19 cellular contexts compared by ENCODE assay signal in the genomic region with DNA sequence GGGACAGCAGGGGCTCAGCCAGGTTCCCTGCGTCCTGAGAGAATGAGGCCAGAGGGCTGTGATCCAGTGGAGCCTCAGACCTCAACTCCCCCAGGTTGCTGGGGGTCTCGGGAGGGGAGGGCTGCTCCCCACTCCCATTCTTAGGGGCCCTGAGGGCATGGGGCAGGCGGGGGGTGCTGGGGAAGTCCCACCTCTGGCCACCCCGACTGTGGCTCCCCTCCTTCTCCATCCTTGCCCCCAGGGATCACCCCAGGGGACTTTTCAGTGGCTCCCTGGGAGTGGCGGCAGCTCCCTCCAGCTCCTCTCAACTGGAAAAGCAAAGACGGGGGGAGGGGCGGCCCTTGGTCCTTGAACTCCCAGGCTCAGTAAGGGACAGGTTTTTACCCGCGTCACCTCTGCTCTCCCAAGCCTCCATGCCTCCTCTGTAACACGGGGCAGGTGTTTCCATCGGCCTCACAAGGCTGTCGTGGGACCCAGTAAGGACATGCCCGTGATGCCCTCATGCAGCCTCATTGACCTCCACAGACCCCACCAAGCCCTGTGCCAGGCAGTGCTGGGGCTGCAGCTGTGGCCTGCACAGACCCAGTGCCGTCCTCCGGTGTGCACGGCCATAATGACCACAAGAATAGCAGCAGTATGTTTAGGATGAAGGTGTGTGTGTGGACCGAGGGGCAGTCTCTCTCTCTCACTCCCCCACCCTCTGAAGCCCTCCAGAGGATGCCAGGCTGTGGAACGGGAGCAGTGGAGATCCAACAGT. TPM values are rescaled to one million over a fixed set of nuclear protein-coding genes. Genes with fewer than 3 reads are reported as not detected.
DNase-seq lines count a peak whose midpoint lies in the region; ATAC-seq, FAIRE-seq and TF ChIP-seq lines count a peak whose summit lies in the region.
"Had no signal": no experiment of that assay in that cellular context is flagged by ENCODE, and none has a peak within 500 bp of the region (broad histone marks: within the 10 kb centered on the region; RNA-seq: fewer than 3 reads in every experiment).

No MANE protein-coding gene starts in this region.

- WGBS in HepG2 (ENCODE audit: low lambda C conversion rate), result 83% methylated on average over 8 of the region's 18 CpGs
- WGBS in thyroid gland, 2 donors, result 46 to 63% methylated on average over 4 to 15 of the region's 18 CpGs

- no peaks in the 10 kb centered on the region for H3K27me3 ChIP-seq in HepG2 (ENCODE audit: control insufficient read depth in 1 of 2, insufficient read depth in 2 of 2, low read length in 2 of 2)
- H3K27me3 ChIP-seq in thyroid gland, result no peaks in the 10 kb centered on the region
- H3K27me3 ChIP-seq in foreskin keratinocyte, result no peaks in the 10 kb centered on the region

- H3K27ac ChIP-seq in VCaP (peak overlapping the region; percentile 68; the same call in 1 of the 2 replicates), HepG2 (ENCODE audit: extremely low read length, insufficient read depth, low read length) (peak overlapping the region; percentile 35), thyroid gland (no peak overlapping the region), foreskin keratinocyte (no peak overlapping the region)
- H3K27ac ChIP-seq: thoracic aorta had no signal

- in situ Hi-C loops in HepG2 (cut with HindIII; ENCODE audit: extremely low pct_ligation_motif_present, low pct_unique_long_range_greater_than_20kb), result no loop called here

- H3K79me2 ChIP-seq in HepG2 (ENCODE audit: insufficient read depth, low read length), result no peaks in the 10 kb centered on the region

- no peaks in the 10 kb centered on the region for H3K9me3 ChIP-seq in HepG2 (ENCODE audit: low read length)
- H3K9me3 ChIP-seq in thyroid gland, result no peaks in the 10 kb centered on the region
- H3K9me3 ChIP-seq: thoracic aorta had no signal

- no TSS peak for BruUV-seq in HepG2 (replicated peaks; lab: Mats Ljungman, UMichigan)

- H3K4me2 ChIP-seq in HepG2 (ENCODE audit: low read depth, low read length), result no peak overlapping the region

- no peaks in the 10 kb centered on the region for H4K20me1 ChIP-seq in HepG2 (ENCODE audit: insufficient read depth, low read length)

- POLR2A ChIA-PET in HepG2 (lab: Yijun Ruan, JAX), result interaction anchor here (1.3 kb wide), 1 partner anchor 11 kb away, joined by 6 read pairs; the partner anchor contains the start of gene TOMM40

- peak; percentile 34 for DNase-seq in ELF-1 (ENCODE audit: low read depth, low spot score)
- DNase-seq in HepG2 (ENCODE audit: low spot score), result no peak
- peak; percentile 78 for DNase-seq in thyroid gland
- DNase-seq in NCI-H2107 (lab: John Stamatoyannopoulos, UW), result no peak
- DNase-seq in SHP77 (lab: John Stamatoyannopoulos, UW), result no peak
- DNase-seq in foreskin keratinocyte, result no peak
- DNase-seq: activated naive CD4-positive, alpha-beta T cell treated with anti-CD3 and anti-CD28 coated beads, Interleukin-2, amount 50 U/mL, for 16 hours; CD4-positive, alpha-beta T cell; KG1; kidney glomerular epithelial cell; NCI-H1694; NCI-H69; stimulated activated CD4-positive, alpha-beta T cell treated with anti-CD3 and anti-CD28 coated beads, Interleukin-12 subunit alpha, Interleukin-12 subunit beta, amount 100 ng/mL, for 4 hours; stimulated activated CD4-positive, alpha-beta T cell treated with anti-CD3 and anti-CD28 coated beads, Interleukin-4, amount 100 ng/mL, for 4 hours; stimulated activated naive CD4-positive, alpha-beta T cell treated with Interleukin-2 at 50 U/mL for 16 hours had no signal

- ATAC-seq in HepG2 (peak; percentile 14; the same call in 2 of the 3 replicates), foreskin keratinocyte (no peak)

- CTCF ChIA-PET in HepG2 (lab: Yijun Ruan, JAX; ENCODE audit: low intra/inter-chr PET ratio, low total read pairs), result no interaction called here

- TF ChIP-seq POLR2A in HepG2 (IDR thresholded peaks at IDR 0.05; ENCODE audit: insufficient read depth in 1 of 2, low read depth in 2 of 2, low read length in 2 of 2) (no peak; a peak in 1 of 4 replicates), thyroid gland (IDR thresholded peaks at IDR 0.05) (no peak)

- TF ChIP-seq EP300 in HepG2 (IDR thresholded peaks at IDR 0.05; ENCODE audit: low read depth in 2 of 2, low read length in 2 of 2), result no peak
- TF ChIP-seq EP300 in HepG2 (CRISPR knock-in tag; IDR thresholded peaks at IDR 0.05; ENCODE audit: borderline replicate concordance), result no peak

- H3K36me3 ChIP-seq in HepG2 (replicated peaks in 1 of 2; ENCODE audit: control insufficient read depth in 1 of 2, insufficient read depth in 2 of 2, low read length in 2 of 2), result peaks cover 20 to 49% of the 10 kb centered on the region in 2 experiments
- peaks cover 28 to 35% of the 10 kb centered on the region in 2 donors for H3K36me3 ChIP-seq in thyroid gland

- H3K9ac ChIP-seq in HepG2 (ENCODE audit: insufficient read depth, low read depth, low read length), result 0 out of 2 replicates have a peak overlapping the region, but pooled peaks have one; percentile 15

- H3K4me1 ChIP-seq in HepG2 (ENCODE audit: insufficient read depth, low read length), result peaks cover 27% of the 10 kb centered on the region
- peaks cover 0 to 10% of the 10 kb centered on the region in 2 donors for H3K4me1 ChIP-seq in thyroid gland
- no peaks in the 10 kb centered on the region for H3K4me1 ChIP-seq in foreskin keratinocyte

- no peak for TF ChIP-seq CTCF in VCaP (conservative IDR thresholded peaks at IDR 0.05)
- no peak for TF ChIP-seq CTCF in HepG2 (CRISPR knock-in tag; IDR thresholded peaks at IDR 0.05)
- no peak for TF ChIP-seq CTCF in thyroid gland (IDR thresholded peaks at IDR 0.05)
- no peak for TF ChIP-seq CTCF in foreskin keratinocyte (conservative IDR thresholded peaks at IDR 0.05)

- H3K4me3 ChIP-seq in HepG2 (replicated peaks in 1 of 3; ENCODE audit: insufficient read depth in 1 of 3, low read depth in 2 of 3, low read length in 3 of 3) (no peak overlapping the region), thyroid gland (replicated peaks in 1 of 3) (no peak overlapping the region)
- H3K4me3 ChIP-seq: thoracic aorta had no signal

- no peak for FAIRE-seq in HepG2 (lab: Jason Lieb, UNC)
- FAIRE-seq: G401.6, GM19239 had no signal

- intact Hi-C loops in HepG2 (cut with micrococcal nuclease; ENCODE audit: unreplicated experiment), result no loop called here
- intact Hi-C loops in thyroid gland (cut with DNase I), result no loop called here

- no peak for TF ChIP-seq RAD21 in HepG2 (CRISPR knock-in tag; IDR thresholded peaks at IDR 0.05)

- H2AFZ ChIP-seq in HepG2 (ENCODE audit: low read length), result no peak overlapping the region

RNA-seq across cellular contexts. Expression of gene TOMM40, which starts 11.6 kb away (rescaled TPM):
- total RNA-seq in HepG2 (2016; rRNA removed; fragmentation: Illumina TruSeq; extraction: Trizol) (84.5 and 110 TPM in 2 replicates), thyroid gland (10 to 100 TPM; 40.2 to 82.8 (median 58.3) TPM), foreskin keratinocyte (108 and 136 TPM in 2 replicates)
- 53.8 and 61.2 TPM in 2 replicates for total RNA-seq in HepG2 (2016; cell fraction: cytosol; rRNA removed; fragmentation: Illumina TruSeq; extraction: Trizol; ENCODE audit: low read depth)
- 80.8 and 107 TPM in 2 replicates for total RNA-seq in HepG2 (2016; cell fraction: insoluble cytoplasmic fraction; rRNA removed; fragmentation: Illumina TruSeq; extraction: Trizol)
- 83.6 and 90.9 TPM in 2 replicates for total RNA-seq in HepG2 (2016; cell fraction: membrane; rRNA removed; fragmentation: Illumina TruSeq; extraction: Trizol)
- total RNA-seq in HepG2 (2016; cell fraction: nucleus; rRNA removed; fragmentation: Illumina TruSeq; extraction: Trizol), result 53.3 and 59.8 TPM in 2 replicates
- polyA plus RNA-seq in HepG2 (2011; rRNA removed) (72.0 and 80.8 TPM in 2 replicates), foreskin keratinocyte (133 and 159 TPM in 2 replicates)
- 70.1 and 101 TPM in 2 replicates for polyA plus RNA-seq in HepG2 (2011; cell fraction: cytosol; rRNA removed)
- polyA plus RNA-seq in HepG2 (2011; cell fraction: nucleus; rRNA removed), result 86.1 and 90.7 TPM in 2 replicates
- 50.6 and 56.9 TPM in 2 replicates for polyA plus RNA-seq in HepG2 (2012)
- 78.5 and 80.1 TPM in 2 replicates for polyA plus RNA-seq in HepG2 (2016; cell fraction: cytosol; fragmentation: Illumina TruSeq; extraction: Trizol; ENCODE audit: low read depth)
- 123 and 139 TPM in 2 replicates for polyA plus RNA-seq in HepG2 (2016; cell fraction: insoluble cytoplasmic fraction; fragmentation: Illumina TruSeq; extraction: Trizol; ENCODE audit: low read depth)
- polyA plus RNA-seq in HepG2 (2016; cell fraction: membrane; fragmentation: Illumina TruSeq; extraction: Trizol; ENCODE audit: low read depth), result 85.7 and 87.8 TPM in 2 replicates
- 130 and 133 TPM in 2 replicates for polyA plus RNA-seq in HepG2 (2016; cell fraction: nucleus; fragmentation: Illumina TruSeq; extraction: Trizol; ENCODE audit: insufficient read depth, low read depth)
- polyA minus RNA-seq in HepG2 (2011; rRNA and poly(A)+ RNA removed; ENCODE audit: low replicate concordance), result 89.9 and 116 TPM in 2 replicates
- 25.4 and 31.5 TPM in 2 replicates for polyA minus RNA-seq in HepG2 (2011; cell fraction: cytosol; rRNA and poly(A)+ RNA removed)
- polyA minus RNA-seq in HepG2 (2011; cell fraction: nucleus; rRNA and poly(A)+ RNA removed), result 14.4 and 14.8 TPM in 2 replicates

RNA-seq across cellular contexts. Expression of gene APOE, which starts 26.1 kb away (rescaled TPM):
- total RNA-seq in HepG2 (2016; rRNA removed; fragmentation: Illumina TruSeq; extraction: Trizol) (458 and 1,328 TPM in 2 replicates), thyroid gland (100 to 1,000 TPM; 199 to 635 (median 313) TPM), foreskin keratinocyte (31.9 and 48.5 TPM in 2 replicates)
- total RNA-seq in HepG2 (2016; cell fraction: cytosol; rRNA removed; fragmentation: Illumina TruSeq; extraction: Trizol; ENCODE audit: low read depth), result 159 and 166 TPM in 2 replicates
- 502 and 1,332 TPM in 2 replicates for total RNA-seq in HepG2 (2016; cell fraction: insoluble cytoplasmic fraction; rRNA removed; fragmentation: Illumina TruSeq; extraction: Trizol)
- 224 and 230 TPM in 2 replicates for total RNA-seq in HepG2 (2016; cell fraction: membrane; rRNA removed; fragmentation: Illumina TruSeq; extraction: Trizol)
- total RNA-seq in HepG2 (2016; cell fraction: nucleus; rRNA removed; fragmentation: Illumina TruSeq; extraction: Trizol), result 800 and 999 TPM in 2 replicates
- polyA plus RNA-seq in HepG2 (2011; rRNA removed) (1,470 and 1,944 TPM in 2 replicates), foreskin keratinocyte (44.5 and 71.6 TPM in 2 replicates)
- 2,997 and 3,700 TPM in 2 replicates for polyA plus RNA-seq in HepG2 (2011; cell fraction: cytosol; rRNA removed)
- 1,674 and 2,058 TPM in 2 replicates for polyA plus RNA-seq in HepG2 (2011; cell fraction: nucleus; rRNA removed)
- polyA plus RNA-seq in HepG2 (2012), result 709 and 938 TPM in 2 replicates
- polyA plus RNA-seq in HepG2 (2016; cell fraction: cytosol; fragmentation: Illumina TruSeq; extraction: Trizol; ENCODE audit: low read depth), result 177 and 191 TPM in 2 replicates
- polyA plus RNA-seq in HepG2 (2016; cell fraction: insoluble cytoplasmic fraction; fragmentation: Illumina TruSeq; extraction: Trizol; ENCODE audit: low read depth), result 450 and 491 TPM in 2 replicates
- polyA plus RNA-seq in HepG2 (2016; cell fraction: membrane; fragmentation: Illumina TruSeq; extraction: Trizol; ENCODE audit: low read depth), result 185 and 190 TPM in 2 replicates
- 1,533 and 1,741 TPM in 2 replicates for polyA plus RNA-seq in HepG2 (2016; cell fraction: nucleus; fragmentation: Illumina TruSeq; extraction: Trizol; ENCODE audit: insufficient read depth, low read depth)
- 0.40 and 224 TPM in 2 replicates for polyA minus RNA-seq in HepG2 (2011; rRNA and poly(A)+ RNA removed; ENCODE audit: low replicate concordance)
- polyA minus RNA-seq in HepG2 (2011; cell fraction: cytosol; rRNA and poly(A)+ RNA removed), result 272 and 395 TPM in 2 replicates
- polyA minus RNA-seq in HepG2 (2011; cell fraction: nucleus; rRNA and poly(A)+ RNA removed), result 73.5 and 101 TPM in 2 replicates

RNA-seq across cellular contexts. Expression of gene NECTIN2, which starts 33.4 kb away (rescaled TPM):
- 32.7 and 75.4 TPM in 2 replicates for total RNA-seq in HepG2 (2016; rRNA removed; fragmentation: Illumina TruSeq; extraction: Trizol)
- 14.1 and 16.2 TPM in 2 replicates for total RNA-seq in HepG2 (2016; cell fraction: cytosol; rRNA removed; fragmentation: Illumina TruSeq; extraction: Trizol; ENCODE audit: low read depth)
- 26.6 and 79.7 TPM in 2 replicates for total RNA-seq in HepG2 (2016; cell fraction: insoluble cytoplasmic fraction; rRNA removed; fragmentation: Illumina TruSeq; extraction: Trizol)
- total RNA-seq in HepG2 (2016; cell fraction: membrane; rRNA removed; fragmentation: Illumina TruSeq; extraction: Trizol), result 27.2 and 31.1 TPM in 2 replicates
- total RNA-seq in HepG2 (2016; cell fraction: nucleus; rRNA removed; fragmentation: Illumina TruSeq; extraction: Trizol), result 65.4 and 75.4 TPM in 2 replicates
- polyA plus RNA-seq in HepG2 (2011; rRNA removed), result 114 and 164 TPM in 2 replicates
- polyA plus RNA-seq in HepG2 (2011; cell fraction: cytosol; rRNA removed), result 99.1 and 107 TPM in 2 replicates
- polyA plus RNA-seq in HepG2 (2011; cell fraction: nucleus; rRNA removed), result 78.9 and 91.7 TPM in 2 replicates
- polyA plus RNA-seq in HepG2 (2012), result 75.5 and 159 TPM in 2 replicates
- 13.2 and 14.3 TPM in 2 replicates for polyA plus RNA-seq in HepG2 (2016; cell fraction: cytosol; fragmentation: Illumina TruSeq; extraction: Trizol; ENCODE audit: low read depth)
- polyA plus RNA-seq in HepG2 (2016; cell fraction: insoluble cytoplasmic fraction; fragmentation: Illumina TruSeq; extraction: Trizol; ENCODE audit: low read depth), result 33.0 and 42.6 TPM in 2 replicates
- 24.0 and 26.9 TPM in 2 replicates for polyA plus RNA-seq in HepG2 (2016; cell fraction: membrane; fragmentation: Illumina TruSeq; extraction: Trizol; ENCODE audit: low read depth)
- 142 TPM in 2 replicates for polyA plus RNA-seq in HepG2 (2016; cell fraction: nucleus; fragmentation: Illumina TruSeq; extraction: Trizol; ENCODE audit: insufficient read depth, low read depth)
- polyA minus RNA-seq in HepG2 (2011; rRNA and poly(A)+ RNA removed; ENCODE audit: low replicate concordance), result 35.2 and 152 TPM in 2 replicates
- 59.6 and 69.2 TPM in 2 replicates for polyA minus RNA-seq in HepG2 (2011; cell fraction: cytosol; rRNA and poly(A)+ RNA removed)
- polyA minus RNA-seq in HepG2 (2011; cell fraction: nucleus; rRNA and poly(A)+ RNA removed), result 28.7 and 29.8 TPM in 2 replicates
- total RNA-seq in thyroid gland, result 100 to 1,000 TPM in 3 of 4 donors, 10 to 100 TPM in 1; 88.6 to 164 (median 117) TPM
- total RNA-seq in foreskin keratinocyte, result 53.9 and 55.8 TPM in 2 replicates
- polyA plus RNA-seq in foreskin keratinocyte, result 48.9 and 49.5 TPM in 2 replicates

RNA-seq across cellular contexts. Expression of gene APOC1, which starts 34.9 kb away (rescaled TPM):
- total RNA-seq in HepG2 (2016; rRNA removed; fragmentation: Illumina TruSeq; extraction: Trizol) (417 and 600 TPM in 2 replicates), thyroid gland (100 to 1,000 TPM in 1 of 4 donors, 10 to 100 TPM in 2, 1 to 10 TPM in 1; 4.1 to 113 (median 45.6) TPM), foreskin keratinocyte (6.6 and 7.2 TPM in 2 replicates)
- total RNA-seq in HepG2 (2016; cell fraction: cytosol; rRNA removed; fragmentation: Illumina TruSeq; extraction: Trizol; ENCODE audit: low read depth), result 534 and 640 TPM in 2 replicates
- 415 and 575 TPM in 2 replicates for total RNA-seq in HepG2 (2016; cell fraction: insoluble cytoplasmic fraction; rRNA removed; fragmentation: Illumina TruSeq; extraction: Trizol)
- 550 and 704 TPM in 2 replicates for total RNA-seq in HepG2 (2016; cell fraction: membrane; rRNA removed; fragmentation: Illumina TruSeq; extraction: Trizol)
- 303 and 371 TPM in 2 replicates for total RNA-seq in HepG2 (2016; cell fraction: nucleus; rRNA removed; fragmentation: Illumina TruSeq; extraction: Trizol)
- polyA plus RNA-seq in HepG2 (2011; rRNA removed) (1,235 and 1,480 TPM in 2 replicates), foreskin keratinocyte (11.9 and 15.4 TPM in 2 replicates)
- 789 and 856 TPM in 2 replicates for polyA plus RNA-seq in HepG2 (2011; cell fraction: cytosol; rRNA removed)
- 221 and 239 TPM in 2 replicates for polyA plus RNA-seq in HepG2 (2011; cell fraction: nucleus; rRNA removed)
- 609 and 1,000 TPM in 2 replicates for polyA plus RNA-seq in HepG2 (2012)
- 629 and 790 TPM in 2 replicates for polyA plus RNA-seq in HepG2 (2016; cell fraction: cytosol; fragmentation: Illumina TruSeq; extraction: Trizol; ENCODE audit: low read depth)
- polyA plus RNA-seq in HepG2 (2016; cell fraction: insoluble cytoplasmic fraction; fragmentation: Illumina TruSeq; extraction: Trizol; ENCODE audit: low read depth), result 381 and 408 TPM in 2 replicates
- 501 and 616 TPM in 2 replicates for polyA plus RNA-seq in HepG2 (2016; cell fraction: membrane; fragmentation: Illumina TruSeq; extraction: Trizol; ENCODE audit: low read depth)
- 540 and 648 TPM in 2 replicates for polyA plus RNA-seq in HepG2 (2016; cell fraction: nucleus; fragmentation: Illumina TruSeq; extraction: Trizol; ENCODE audit: insufficient read depth, low read depth)
- 364 TPM in 1 of 2 replicates, not detected in the other for polyA minus RNA-seq in HepG2 (2011; rRNA and poly(A)+ RNA removed; ENCODE audit: low replicate concordance)
- polyA minus RNA-seq in HepG2 (2011; cell fraction: cytosol; rRNA and poly(A)+ RNA removed), result 191 and 220 TPM in 2 replicates
- polyA minus RNA-seq in HepG2 (2011; cell fraction: nucleus; rRNA and poly(A)+ RNA removed), result 50.5 and 79.1 TPM in 2 replicates
- total RNA-seq: CD4-positive, alpha-beta T cell had no signal

Comparison
In these comparisons a context has a peak if more than half of its experiments do, and no peak if none do; other contexts are left out.
1. DNase-seq: peak in ELF-1 (single experiment) and thyroid gland (2 of 2); none in HepG2 (single experiment), NCI-H2107 (single experiment), SHP77 (0 of 2) and foreskin keratinocyte (0 of 2).
2. H3K27ac ChIP-seq: peak in VCaP (single experiment) and HepG2 (single experiment); none in thyroid gland (0 of 3) and foreskin keratinocyte (single experiment).